Comparison of ENCODE assay signal across 9 cellular contexts in genomic region chr5:142107729-142108431, GRCh38. TPM values are rescaled to one million over a fixed set of nuclear protein-coding genes. Genes with fewer than 3 reads are reported as not detected.
DNase-seq lines count a peak whose midpoint lies in the region; ATAC-seq, FAIRE-seq and TF ChIP-seq lines count a peak whose summit lies in the region.
"Had no signal": no experiment of that assay in that cellular context is flagged by ENCODE, and none has a peak within 500 bp of the region (broad histone marks: within the 10 kb centered on the region; RNA-seq: fewer than 3 reads in every experiment).

No MANE protein-coding gene starts in this region.

- H3K27me3 Mint-ChIP-seq in activated naive CD4-positive, alpha-beta T cell treated with anti-CD3 and anti-CD28 coated beads, Interleukin-2, amount 50 U/mL, for 24 hours = no peaks in the 10 kb centered on the region

- H3K79me2 ChIP-seq in K562 (ENCODE audit: control insufficient read depth, insufficient read depth, low read length) = peaks cover 40% of the 10 kb centered on the region

- no peak for TF ChIP-seq POLR2A in K562 (conservative IDR thresholded peaks at IDR 0.05)

- H3K18ac ChIP-seq in mesenchymal stem cell (ENCODE audit: low read depth in 1 of 2, low read length in 2 of 2) = peak overlapping the region; percentile 38 to 97

- H4K91ac ChIP-seq in mesenchymal stem cell (ENCODE audit: low read length) = peak overlapping the region; percentile 48

- H3K4me3 Mint-ChIP-seq in activated naive CD4-positive, alpha-beta T cell treated with anti-CD3 and anti-CD28 coated beads, Interleukin-2, amount 50 U/mL, for 24 hours = peak overlapping the region; percentile 84

- peak overlapping the region; percentile 100 for H2AFZ ChIP-seq in K562 (ENCODE audit: low read depth, low read length)
- peak overlapping the region; percentile 30 for H2AFZ ChIP-seq in mesenchymal stem cell (ENCODE audit: low read depth, low read length)

- no peak for TF ChIP-seq EP300 in K562 (IDR thresholded peaks at IDR 0.05; ENCODE audit: low read length)

- H3K4me3 ChIP-seq in K562 = peak overlapping the region; percentile 89
- H3K4me3 ChIP-seq in mesenchymal stem cell (ENCODE audit: insufficient read depth in 1 of 2, low read depth in 1 of 2, low read length in 2 of 2) = peak overlapping the region in 1 of 2 experiments; percentile 98
- peak overlapping the region; percentile 88 for H3K4me3 ChIP-seq in urinary bladder (ENCODE audit: low read depth, low read length)

- no peak overlapping the region for H2BK15ac ChIP-seq in mesenchymal stem cell (ENCODE audit: low read depth, poor library complexity, severe bottlenecking)

- H3K27me3 ChIP-seq in K562 (ENCODE audit: control insufficient read depth in 2 of 2, insufficient read depth in 2 of 2, low read length in 2 of 2) (no peaks in the 10 kb centered on the region), mesenchymal stem cell (ENCODE audit: control insufficient read depth in 1 of 2, insufficient read depth in 1 of 2, low read length in 2 of 2) (no peaks in the 10 kb centered on the region)

- in situ Hi-C loops in K562 (cut with MboI) = no loop called here

- peaks cover 2% of the 10 kb centered on the region for H3K79me1 ChIP-seq in mesenchymal stem cell (replicated peaks; ENCODE audit: low read length, poor library complexity, severe bottlenecking)

- no peaks in the 10 kb centered on the region for H3K9me1 ChIP-seq in K562 (ENCODE audit: control insufficient read depth, insufficient read depth, low read length)

- no peaks in the 10 kb centered on the region for H3K9me3 Mint-ChIP-seq in activated naive CD4-positive, alpha-beta T cell treated with anti-CD3 and anti-CD28 coated beads, Interleukin-2, amount 50 U/mL, for 24 hours

- H3K9me3 ChIP-seq in K562 (replicated peaks; ENCODE audit: control insufficient read depth, insufficient read depth, low read depth, low read length) = no peaks in the 10 kb centered on the region
- no peaks in the 10 kb centered on the region for H3K9me3 ChIP-seq in mesenchymal stem cell (ENCODE audit: control insufficient read depth, low read length)

- H3K23ac ChIP-seq in mesenchymal stem cell (ENCODE audit: low read length in 2 of 2) = no peak overlapping the region

- peak overlapping the region; percentile 52 for H4K8ac ChIP-seq in mesenchymal stem cell (ENCODE audit: low read length)

- ATAC-seq in K562 (no peak), HG03457 (IDR thresholded peaks at IDR 0.05; ENCODE audit: unreplicated experiment) (no peak)

- H3K4ac ChIP-seq in mesenchymal stem cell (ENCODE audit: low read depth in 1 of 2, low read length in 2 of 2) = peak overlapping the region; percentile 1 to 3

- H3K14ac ChIP-seq in mesenchymal stem cell (ENCODE audit: low read length in 2 of 2) = no peak overlapping the region

- H3K27ac Mint-ChIP-seq in activated naive CD4-positive, alpha-beta T cell treated with anti-CD3 and anti-CD28 coated beads, Interleukin-2, amount 50 U/mL, for 24 hours = peak overlapping the region; percentile 97

- no peak for DNase-seq in activated naive CD4-positive, alpha-beta T cell treated with anti-CD3 and anti-CD28 coated beads, Interleukin-2, amount 50 U/mL, for 16 hours
- DNase-seq in K562 (ENCODE audit: extremely low read depth in 1 of 4, low spot score in 3 of 4) = no peak
- DNase-seq in mesenchymal stem cell = no peak
- DNase-seq in NCI-H526 treated with DMSO at 0.1 percent for 48 hours (lab: John Stamatoyannopoulos, UW) = no peak
- DNase-seq in stimulated activated CD8-positive, alpha-beta memory T cell treated with anti-CD3 and anti-CD28 coated beads, Interleukin-4, amount 100 ng/mL, for 48 hours = no peak

- H3K27ac ChIP-seq in K562 (ENCODE audit: extremely low read depth, low read depth, low read length) = peak overlapping the region; percentile 87
- H3K27ac ChIP-seq in mesenchymal stem cell (ENCODE audit: low read length, poor library complexity, severe bottlenecking) = no peak overlapping the region
- peak overlapping the region; percentile 100 for H3K27ac ChIP-seq in urinary bladder (ENCODE audit: low read depth)

- intact Hi-C loops in K562 (cut with micrococcal nuclease) = loop anchor here (1.0 kb wide), 1 partner anchor 32 kb away; no protein-coding TSS in a partner anchor

- POLR2A ChIA-PET in K562 (lab: Yijun Ruan, JAX) = interaction anchor here (0.7 to 1.8 kb wide), 3 partner anchors 10 to 94 kb away, joined by 3 to 9 read pairs (median 5); no protein-coding TSS in a partner anchor

- H2BK12ac ChIP-seq in mesenchymal stem cell (ENCODE audit: low read length in 2 of 2) = no peak overlapping the region

- peaks cover 18 to 21% of the 10 kb centered on the region in 2 experiments for H3K4me1 ChIP-seq in K562 (replicated peaks in 1 of 2; ENCODE audit: control insufficient read depth in 2 of 2, insufficient read depth in 2 of 2, low read length in 2 of 2)
- peaks cover 4% of the 10 kb centered on the region for H3K4me1 ChIP-seq in mesenchymal stem cell (ENCODE audit: control insufficient read depth, insufficient read depth, low read depth, low read length)
- H3K4me1 ChIP-seq in urinary bladder (ENCODE audit: insufficient read depth) = peaks cover 1% of the 10 kb centered on the region

- H3K4me1 Mint-ChIP-seq in activated naive CD4-positive, alpha-beta T cell treated with anti-CD3 and anti-CD28 coated beads, Interleukin-2, amount 50 U/mL, for 24 hours = peaks cover 63% of the 10 kb centered on the region

- no peak overlapping the region for H2BK5ac ChIP-seq in mesenchymal stem cell (ENCODE audit: low read depth, low read length, poor library complexity, severe bottlenecking)

- BruUV-seq in K562 (replicated peaks; lab: Mats Ljungman, UMichigan) = no TSS peak

- H2AK5ac ChIP-seq in mesenchymal stem cell (ENCODE audit: low read length, severe bottlenecking) = no peak overlapping the region

- FAIRE-seq in K562 (lab: Jason Lieb, UNC) = no peak
- FAIRE-seq: G401.6 had no signal

- WGBS in K562 (ENCODE audit: insufficient coverage, low coverage, missing lambda C conversion rate) = 52% methylated on average over 11 of the region's 11 CpGs
- 71% methylated on average over 9 of the region's 11 CpGs for WGBS in mesenchymal stem cell
- 69% methylated on average over 11 of the region's 11 CpGs for WGBS in urinary bladder

- H3K36me3 Mint-ChIP-seq in activated naive CD4-positive, alpha-beta T cell treated with anti-CD3 and anti-CD28 coated beads, Interleukin-2, amount 50 U/mL, for 24 hours = peaks cover 17% of the 10 kb centered on the region

- CTCF ChIA-PET in K562 (lab: Yijun Ruan, JAX; ENCODE audit: low intra/inter-chr PET ratio) = no interaction called here

- H2BK120ac ChIP-seq in mesenchymal stem cell (ENCODE audit: low read depth, low read length) = no peak overlapping the region

- peak overlapping the region; percentile 92 for H3K4me2 ChIP-seq in K562 (ENCODE audit: insufficient read depth, low read length)
- peak overlapping the region; percentile 26 for H3K4me2 ChIP-seq in mesenchymal stem cell (ENCODE audit: low read length, poor library complexity, severe bottlenecking)

- peaks cover 12% of the 10 kb centered on the region for H3K36me3 ChIP-seq in K562 (ENCODE audit: control insufficient read depth, insufficient read depth, low read length)
- H3K36me3 ChIP-seq in mesenchymal stem cell (ENCODE audit: control insufficient read depth in 1 of 2, insufficient read depth in 2 of 2, low read depth in 1 of 2, low read length in 2 of 2) = peaks cover 0 to 5% of the 10 kb centered on the region in 2 experiments
- H3K36me3 ChIP-seq in urinary bladder (ENCODE audit: insufficient read depth) = no peaks in the 10 kb centered on the region

- TF ChIP-seq RAD21 in K562 (CRISPR knock-in tag; conservative IDR thresholded peaks at IDR 0.05 in 1 of 2, IDR thresholded peaks at IDR 0.05 in 1 of 2) = no peak

- H4K20me1 ChIP-seq in K562 (replicated peaks; ENCODE audit: control insufficient read depth, insufficient read depth, low read length) = no peaks in the 10 kb centered on the region

- TF ChIP-seq CTCF in K562 (IDR thresholded peaks at IDR 0.05 in 2 of 3, conservative IDR thresholded peaks at IDR 0.05 in 1 of 3; ENCODE audit: insufficient read depth in 2 of 3, low read depth in 1 of 3, low read length in 3 of 3) = no peak

- H3K9ac ChIP-seq in K562 (ENCODE audit: insufficient read depth in 1 of 2, low read depth in 2 of 2, low read length in 2 of 2) (peak overlapping the region; percentile 86 to 98), mesenchymal stem cell (ENCODE audit: low read length) (peak overlapping the region; percentile 95)

TF ChIP-seq in K562, 482 proteins besides CTCF, POLR2A, EP300 and RAD21 (continues in another document):
- 0 out of 2 replicates have a peak, but pooled peaks have one; percentile 40 for TF ChIP-seq MECOM (CRISPR knock-in tag; IDR thresholded peaks at IDR 0.05)
- TF ChIP-seq CBFA2T3 (IDR thresholded peaks at IDR 0.05) = peak; percentile 21; the same call in 1 of the 2 replicates
- TF ChIP-seq NR2C1 (IDR thresholded peaks at IDR 0.05) = no peak
- TF ChIP-seq NR2C1 (tag; IDR thresholded peaks at IDR 0.05) = 0 out of 2 replicates have a peak, but pooled peaks have one; percentile 33
- TF ChIP-seq SREBF2 (CRISPR knock-in tag; IDR thresholded peaks at IDR 0.05) = no peak
- no peak for TF ChIP-seq NFRKB (IDR thresholded peaks at IDR 0.05; ENCODE audit: low read depth)
- TF ChIP-seq POLR3G (IDR thresholded peaks at IDR 0.05; ENCODE audit: extremely low read depth, insufficient read length, insufficient replicate concordance) = no peak

RNA-seq across cellular contexts. Expression of gene NDFIP1, which starts 0.7 kb away (rescaled TPM):
- total RNA-seq in K562 (2011; cell fraction: chromatin; rRNA removed; ENCODE audit: low replicate concordance) = 20.9 and 53.7 TPM in 2 replicates
- total RNA-seq in K562 (2011; cell fraction: nucleolus; rRNA removed) = 22.1 and 24.3 TPM in 2 replicates
- 42.7 and 56.4 TPM in 2 replicates for total RNA-seq in K562 (2011; cell fraction: nucleoplasm; rRNA removed)
- total RNA-seq in K562 (2014; rRNA removed) = 33.2 and 47.8 TPM in 2 replicates
- 36.8 and 39.3 TPM in 2 replicates for total RNA-seq in K562 (2014; rRNA removed; fragmentation: Illumina TruSeq; extraction: Trizol)
- 27.1 and 31.4 TPM in 2 replicates for total RNA-seq in K562 (2015; rRNA removed; fragmentation: Illumina TruSeq; extraction: Trizol)
- 35.8 and 36.3 TPM in 2 replicates for total RNA-seq in K562 (2021)
- polyA plus RNA-seq in K562 (2011; rRNA removed) = 17.2 and 31.9 TPM in 2 replicates
- 10.5 and 38.6 TPM in 2 replicates for polyA plus RNA-seq in K562 (2011; cell fraction: cytosol; rRNA removed)
- 5.0 and 5.5 TPM in 2 replicates for polyA plus RNA-seq in K562 (2011; cell fraction: nucleus; rRNA removed)
- polyA plus RNA-seq in K562 (2012) = 30.5 and 36.1 TPM in 2 replicates
- 25.8 and 29.7 TPM in 2 replicates for polyA plus RNA-seq in K562 (2014; fragmentation: Illumina TruSeq; extraction: Trizol)
- 1 to 10 TPM; 5.3 to 7.6 TPM for polyA plus RNA-seq in K562 (2014; fragmentation: Nextera tagmentation; extraction: Ambion mirVana)
- polyA plus RNA-seq in K562 (2014; rRNA removed) = 26.0 and 37.5 TPM in 2 replicates
- 16.9 and 24.5 TPM in 2 replicates for polyA minus RNA-seq in K562 (2011; rRNA and poly(A)+ RNA removed)
- 7.8 and 11.8 TPM in 2 replicates for polyA minus RNA-seq in K562 (2011; cell fraction: cytosol; rRNA and poly(A)+ RNA removed)
- 11.8 and 14.9 TPM in 2 replicates for polyA minus RNA-seq in K562 (2011; cell fraction: nucleus; rRNA and poly(A)+ RNA removed)
- polyA plus RNA-seq in mesenchymal stem cell (2013, experiment 1 of 2) = 32.5 TPM
- 34.7 TPM for polyA plus RNA-seq in mesenchymal stem cell (2013, experiment 2 of 2)
- 86.2 TPM for total RNA-seq in urinary bladder
- 88.2 TPM for polyA plus RNA-seq in urinary bladder
